Comparison of ENCODE assay signal across 8 cellular contexts in the genomic region with DNA sequence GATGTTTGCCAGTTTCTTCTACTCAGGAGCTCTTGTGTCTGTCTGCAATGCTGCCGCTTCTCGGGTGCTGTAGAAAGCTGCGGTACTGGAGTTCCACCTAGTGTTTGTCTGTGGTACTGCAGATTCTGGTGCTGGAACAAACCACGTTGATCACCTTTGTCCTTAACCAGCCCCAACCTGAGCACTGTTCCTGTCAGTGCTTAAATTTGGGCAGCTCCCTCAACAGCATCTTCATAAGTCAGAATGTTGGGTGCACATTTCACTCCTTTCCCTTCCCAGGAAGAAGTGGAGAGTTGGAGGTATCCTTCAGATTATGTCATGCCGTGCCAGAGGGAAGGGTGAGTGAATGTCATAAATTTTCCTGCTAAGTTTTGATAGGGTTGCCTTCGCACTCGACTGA. TPM values are rescaled to one million over a fixed set of nuclear protein-coding genes. Genes with fewer than 3 reads are reported as not detected.
DNase-seq lines count a peak whose midpoint lies in the region; ATAC-seq and TF ChIP-seq lines count a peak whose summit lies in the region.

No MANE protein-coding gene starts in this region.

- H3K36me3 Mint-ChIP-seq in CD8-positive, alpha-beta T cell = peaks cover 3% of the 10 kb centered on the region

- H3K4me3 Mint-ChIP-seq in CD8-positive, alpha-beta T cell = no peak overlapping the region

- no peaks in the 10 kb centered on the region for H3K36me3 ChIP-seq in CD8-positive, alpha-beta T cell (ENCODE audit: insufficient read depth, low read length)
- H3K36me3 ChIP-seq in adipocyte (ENCODE audit: control insufficient read depth, insufficient read depth, low read length, severe bottlenecking) = no peaks in the 10 kb centered on the region

- no peak overlapping the region for H3K4me3 ChIP-seq in CD8-positive, alpha-beta T cell (ENCODE audit: low read depth, low read length)
- no peak overlapping the region for H3K4me3 ChIP-seq in adipocyte (ENCODE audit: low read length)

- ATAC-seq in CD8-positive, alpha-beta T cell = peak; percentile 100
- ATAC-seq in GM21723 (IDR thresholded peaks at IDR 0.05; ENCODE audit: unreplicated experiment) (peak; percentile 85), left ventricle myocardium superior (peak; percentile 73), HG03378 (IDR thresholded peaks at IDR 0.05; ENCODE audit: unreplicated experiment) (no peak)

- intact Hi-C loops in CD8-positive, alpha-beta T cell (cut with DNase I, micrococcal nuclease) = loop anchor here (1.0 to 10.0 kb wide), 9 partner anchors 76 to 876 kb away; partner anchors contain the start of genes CCDC184 (in 2 of the 2) and TMEM106C (in 1 of the 2)
- intact Hi-C loops in left ventricle myocardium superior (cut with micrococcal nuclease) = no loop called here

- H3K9ac ChIP-seq in adipocyte (ENCODE audit: low read length) = no peak overlapping the region

- H3K27me3 ChIP-seq in CD8-positive, alpha-beta T cell (ENCODE audit: insufficient read depth, low read length) = no peaks in the 10 kb centered on the region
- H3K27me3 ChIP-seq in adipocyte (replicated peaks; ENCODE audit: control insufficient read depth, insufficient read depth, low read length) = peaks cover 16% of the 10 kb centered on the region

- no peaks in the 10 kb centered on the region for H3K4me1 Mint-ChIP-seq in CD8-positive, alpha-beta T cell (ENCODE audit: low read depth)

- POLR2A ChIA-PET in CD8-positive, alpha-beta T cell (lab: Charles Lee) = no interaction called here

- DNase-seq in CD8-positive, alpha-beta T cell = peak; percentile 56 to 80 (median 68)
- DNase-seq in NCI-H146 treated with DMSO at 0.1 percent for 48 hours (lab: John Stamatoyannopoulos, UW; ENCODE audit: unreplicated experiment) (peak; percentile 69), T follicular helper cell (ENCODE audit: low read depth) (peak; percentile 59), adipocyte (ENCODE audit: low read depth) (peak; percentile 87), left ventricle myocardium superior (peak; percentile 49), retina (peak; percentile 83)

- peaks cover 33% of the 10 kb centered on the region for H3K27me3 Mint-ChIP-seq in CD8-positive, alpha-beta T cell (ENCODE audit: low read depth)

- no peaks in the 10 kb centered on the region for H3K4me1 ChIP-seq in CD8-positive, alpha-beta T cell (ENCODE audit: insufficient read depth, low read length)
- no peaks in the 10 kb centered on the region for H3K4me1 ChIP-seq in adipocyte (ENCODE audit: control insufficient read depth, insufficient read depth, low read length)

- H3K27ac Mint-ChIP-seq in CD8-positive, alpha-beta T cell = no peak overlapping the region

- peaks cover 8% of the 10 kb centered on the region for H3K9me3 Mint-ChIP-seq in CD8-positive, alpha-beta T cell

- no peaks in the 10 kb centered on the region for H3K9me3 ChIP-seq in CD8-positive, alpha-beta T cell (ENCODE audit: low read length)
- peaks cover 12% of the 10 kb centered on the region for H3K9me3 ChIP-seq in adipocyte (ENCODE audit: control insufficient read depth, low read length)

- peak; percentile 94 for TF ChIP-seq CTCF in CD8-positive, alpha-beta T cell (IDR thresholded peaks at IDR 0.05)

- no peak overlapping the region for H3K27ac ChIP-seq in CD8-positive, alpha-beta T cell (ENCODE audit: low read depth, low read length)

- CTCF ChIA-PET in CD8-positive, alpha-beta T cell (lab: Charles Lee) = interaction anchor here (0.6 to 4.9 kb wide), 41 partner anchors 9 to 739 kb away, joined by 3 to 91 read pairs (median 3); a partner anchor contains a TSS

RNA-seq across cellular contexts. Expression of gene LALBA, which starts 48.7 kb away (rescaled TPM):
- not detected for total RNA-seq in CD8-positive, alpha-beta T cell
- total RNA-seq in left ventricle myocardium superior = not detected
